ENCODE assay signal across 8 cellular contexts in the genomic region with DNA sequence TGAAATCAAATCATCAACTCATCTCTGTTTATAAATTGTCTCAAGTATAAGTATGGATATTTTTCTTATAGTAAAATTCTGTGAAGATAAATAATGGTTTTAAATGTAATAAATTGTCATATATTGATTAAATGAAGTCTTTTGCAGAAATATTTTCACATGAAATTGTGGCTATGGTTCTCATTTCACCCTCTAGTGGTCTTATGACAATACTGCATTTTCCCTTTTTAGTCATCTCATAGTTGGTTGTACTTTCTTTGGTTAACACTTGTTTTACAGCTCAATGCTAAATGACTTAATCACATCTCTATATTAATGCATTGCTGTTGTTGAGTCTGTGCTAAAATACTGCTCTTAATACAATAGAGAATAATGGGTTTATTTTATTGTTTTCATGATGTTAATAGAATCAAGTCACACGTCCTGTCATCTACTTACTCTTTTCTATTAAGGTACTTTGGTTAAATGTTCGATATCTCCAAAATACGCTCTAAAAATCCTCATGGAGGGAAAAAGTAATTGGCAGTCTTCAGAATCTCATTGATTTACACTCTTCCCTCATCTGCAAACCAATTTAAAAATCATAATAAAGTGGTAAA. TPM values are rescaled to one million over a fixed set of nuclear protein-coding genes. Genes with fewer than 3 reads are reported as not detected.
DNase-seq lines count a peak whose midpoint lies in the region; ATAC-seq, FAIRE-seq and TF ChIP-seq lines count a peak whose summit lies in the region.

No MANE protein-coding gene starts in this region.

- no peak overlapping the region for H2AFZ ChIP-seq in HepG2 (ENCODE audit: low read length)

- BruUV-seq in HepG2 (replicated peaks; lab: Mats Ljungman, UMichigan) = no TSS peak

- DNase-seq in CD1c-positive myeloid dendritic cell (ENCODE audit: extremely low spot score) (peak; percentile 11), LHCN-M2 (ENCODE audit: low read depth) (peak; percentile 34), astrocyte of the hippocampus (ENCODE audit: low read depth, low spot score) (peak; percentile 42), HepG2 (ENCODE audit: low spot score) (peak; percentile 2), GM19238 (ENCODE audit: insufficient read length, low spot score) (no peak)
- no peak for DNase-seq in stimulated activated CD4-positive, alpha-beta T cell treated with anti-CD3 and anti-CD28 coated beads, Interleukin-2, amount 100 ng/mL, for 24 hours

- no peak overlapping the region for H3K27ac ChIP-seq in HepG2 (ENCODE audit: extremely low read length, insufficient read depth, low read length)

- no peaks in the 10 kb centered on the region for H3K9me3 ChIP-seq in HepG2 (ENCODE audit: low read length)

- no peak overlapping the region for H3K4me3 ChIP-seq in HepG2 (replicated peaks in 1 of 3; ENCODE audit: insufficient read depth in 1 of 3, low read depth in 2 of 3, low read length in 3 of 3)

- POLR2A ChIA-PET in HepG2 (lab: Yijun Ruan, JAX) = no interaction called here

- CTCF ChIA-PET in HepG2 (lab: Yijun Ruan, JAX; ENCODE audit: low intra/inter-chr PET ratio, low total read pairs) = interaction anchor here (0.9 kb wide), 1 partner anchor 437 kb away, joined by 3 read pairs; no protein-coding TSS in a partner anchor

- H3K4me1 ChIP-seq in HepG2 (ENCODE audit: insufficient read depth, low read length) = no peaks in the 10 kb centered on the region

- ATAC-seq in GM18868 (IDR thresholded peaks at IDR 0.05; ENCODE audit: unreplicated experiment) (peak; percentile 87), HepG2 (no peak), GM21447 (IDR thresholded peaks at IDR 0.05; ENCODE audit: unreplicated experiment) (no peak)

- in situ Hi-C loops in HepG2 (cut with HindIII; ENCODE audit: extremely low pct_ligation_motif_present, low pct_unique_long_range_greater_than_20kb) = no loop called here

- H3K79me2 ChIP-seq in HepG2 (ENCODE audit: insufficient read depth, low read length) = no peaks in the 10 kb centered on the region

- no peaks in the 10 kb centered on the region for H3K27me3 ChIP-seq in HepG2 (ENCODE audit: control insufficient read depth in 1 of 2, insufficient read depth in 2 of 2, low read length in 2 of 2)

- FAIRE-seq in HepG2 (lab: Jason Lieb, UNC) = peak; percentile 26

- H3K36me3 ChIP-seq in HepG2 (replicated peaks in 1 of 2; ENCODE audit: control insufficient read depth in 1 of 2, insufficient read depth in 2 of 2, low read length in 2 of 2) = no peaks in the 10 kb centered on the region

- peak; percentile 52 for TF ChIP-seq CTCF in HepG2 (CRISPR knock-in tag; IDR thresholded peaks at IDR 0.05)

- H4K20me1 ChIP-seq in HepG2 (ENCODE audit: insufficient read depth, low read length) = no peaks in the 10 kb centered on the region

- intact Hi-C loops in HepG2 (cut with micrococcal nuclease; ENCODE audit: unreplicated experiment) = loop anchor here (5.0 to 10.0 kb wide), 3 partner anchors 247 to 987 kb away; no protein-coding TSS in a partner anchor

- no peak overlapping the region for H3K9ac ChIP-seq in HepG2 (ENCODE audit: insufficient read depth, low read depth, low read length)

- no peak for TF ChIP-seq EP300 in HepG2 (IDR thresholded peaks at IDR 0.05; ENCODE audit: low read depth in 2 of 2, low read length in 2 of 2)
- TF ChIP-seq EP300 in HepG2 (CRISPR knock-in tag; IDR thresholded peaks at IDR 0.05; ENCODE audit: borderline replicate concordance) = no peak

- TF ChIP-seq RAD21 in HepG2 (CRISPR knock-in tag; IDR thresholded peaks at IDR 0.05) = no peak

- TF ChIP-seq POLR2A in HepG2 (IDR thresholded peaks at IDR 0.05; ENCODE audit: insufficient read depth in 1 of 2, low read depth in 2 of 2, low read length in 2 of 2) = no peak

- WGBS in HepG2 (ENCODE audit: low lambda C conversion rate) = 24% methylated on average over 3 of the region's 3 CpGs

- no peak overlapping the region for H3K4me2 ChIP-seq in HepG2 (ENCODE audit: low read depth, low read length)

TF ChIP-seq in HepG2, 621 proteins besides CTCF, POLR2A, EP300 and RAD21:
- TF ChIP-seq ZSCAN20 (CRISPR knock-in tag; IDR thresholded peaks at IDR 0.05; ENCODE audit: borderline replicate concordance) = no peak
- TF ChIP-seq, protein P1, sequence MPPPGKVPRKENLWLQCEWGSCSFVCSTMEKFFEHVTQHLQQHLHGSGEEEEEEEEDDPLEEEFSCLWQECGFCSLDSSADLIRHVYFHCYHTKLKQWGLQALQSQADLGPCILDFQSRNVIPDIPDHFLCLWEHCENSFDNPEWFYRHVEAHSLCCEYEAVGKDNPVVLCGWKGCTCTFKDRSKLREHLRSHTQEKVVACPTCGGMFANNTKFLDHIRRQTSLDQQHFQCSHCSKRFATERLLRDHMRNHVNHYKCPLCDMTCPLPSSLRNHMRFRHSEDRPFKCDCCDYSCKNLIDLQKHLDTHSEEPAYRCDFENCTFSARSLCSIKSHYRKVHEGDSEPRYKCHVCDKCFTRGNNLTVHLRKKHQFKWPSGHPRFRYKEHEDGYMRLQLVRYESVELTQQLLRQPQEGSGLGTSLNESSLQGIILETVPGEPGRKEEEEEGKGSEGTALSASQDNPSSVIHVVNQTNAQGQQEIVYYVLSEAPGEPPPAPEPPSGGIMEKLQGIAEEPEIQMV (CRISPR knock-in tag; IDR thresholded peaks at IDR 0.05; ENCODE audit: low read depth) = no peak
- no peak for TF ChIP-seq FOXJ3 (CRISPR knock-in tag; IDR thresholded peaks at IDR 0.05; ENCODE audit: borderline replicate concordance)
- TF ChIP-seq ZNF773 (CRISPR knock-in tag; IDR thresholded peaks at IDR 0.05; ENCODE audit: borderline replicate concordance) = no peak
TF ChIP-seq in HepG2: peak in this region for 0.

RNA-seq across cellular contexts. Expression of gene CACNA2D1, which starts 38.0 kb away (rescaled TPM):
- total RNA-seq in LHCN-M2 (2014; rRNA removed) (36.7 and 40.4 TPM in 2 replicates), HepG2 (2016; rRNA removed; fragmentation: Illumina TruSeq; extraction: Trizol) (not detected in 2 replicates)
- polyA plus RNA-seq in LHCN-M2 (2012) = 4.1 TPM
- not detected in 2 replicates for total RNA-seq in HepG2 (2016; cell fraction: cytosol; rRNA removed; fragmentation: Illumina TruSeq; extraction: Trizol; ENCODE audit: low read depth)
- total RNA-seq in HepG2 (2016; cell fraction: insoluble cytoplasmic fraction; rRNA removed; fragmentation: Illumina TruSeq; extraction: Trizol) = not detected in 2 replicates
- total RNA-seq in HepG2 (2016; cell fraction: membrane; rRNA removed; fragmentation: Illumina TruSeq; extraction: Trizol) = not detected in 2 replicates
- not detected in 2 replicates for total RNA-seq in HepG2 (2016; cell fraction: nucleus; rRNA removed; fragmentation: Illumina TruSeq; extraction: Trizol)
- not detected in 2 replicates for polyA plus RNA-seq in HepG2 (2011; rRNA removed)
- not detected in 2 replicates for polyA plus RNA-seq in HepG2 (2011; cell fraction: cytosol; rRNA removed)
- polyA plus RNA-seq in HepG2 (2011; cell fraction: nucleus; rRNA removed) = not detected in 2 replicates
- polyA plus RNA-seq in HepG2 (2012) = not detected in 2 replicates
- not detected in 2 replicates for polyA plus RNA-seq in HepG2 (2016; cell fraction: cytosol; fragmentation: Illumina TruSeq; extraction: Trizol; ENCODE audit: low read depth)
- not detected in 2 replicates for polyA plus RNA-seq in HepG2 (2016; cell fraction: insoluble cytoplasmic fraction; fragmentation: Illumina TruSeq; extraction: Trizol; ENCODE audit: low read depth)
- polyA plus RNA-seq in HepG2 (2016; cell fraction: membrane; fragmentation: Illumina TruSeq; extraction: Trizol; ENCODE audit: low read depth) = not detected in 2 replicates
- not detected in 2 replicates for polyA plus RNA-seq in HepG2 (2016; cell fraction: nucleus; fragmentation: Illumina TruSeq; extraction: Trizol; ENCODE audit: insufficient read depth, low read depth)
- 19.0 TPM in 1 of 2 replicates, not detected in the other for polyA minus RNA-seq in HepG2 (2011; rRNA and poly(A)+ RNA removed; ENCODE audit: low replicate concordance)
- not detected in 2 replicates for polyA minus RNA-seq in HepG2 (2011; cell fraction: cytosol; rRNA and poly(A)+ RNA removed)
- not detected in 2 replicates for polyA minus RNA-seq in HepG2 (2011; cell fraction: nucleus; rRNA and poly(A)+ RNA removed)

Comparison
In these comparisons a context has a peak if more than half of its experiments do, and no peak if none do; other contexts are left out.
1. DNase-seq: peak in CD1c-positive myeloid dendritic cell (single experiment), LHCN-M2 (single experiment), astrocyte of the hippocampus (single experiment) and HepG2 (single experiment); none in stimulated activated CD4-positive, alpha-beta T cell treated with anti-CD3 and anti-CD28 coated beads, Interleukin-2, amount 100 ng/mL, for 24 hours (0 of 2) and GM19238 (single experiment).
2. RNA of gene CACNA2D1, which starts 38.0 kb away (total RNA-seq): 36.7 to 40.4 TPM in LHCN-M2; not detected in HepG2; every median in the first group is over 10 times any median in the second.